In genomic region chr1:84692391-84692790, GRCh38 we compare ENCODE assay signal across 18 cellular contexts. TPM values are rescaled to one million over a fixed set of nuclear protein-coding genes. Genes with fewer than 3 reads are reported as not detected.
A peak's percentile ranks its signal among the peaks of the same experiment; 100 is the strongest.
DNase-seq lines count a peak whose midpoint lies in the region; ATAC-seq, FAIRE-seq and TF ChIP-seq lines count a peak whose summit lies in the region.
"Had no signal": no experiment of that assay in that cellular context is flagged by ENCODE, and none has a peak within 500 bp of the region (broad histone marks: within the 10 kb centered on the region; RNA-seq: fewer than 3 reads in every experiment).

No MANE protein-coding gene starts in this region.

- intact Hi-C loops in GM12878 (cut with micrococcal nuclease; ENCODE audit: unreplicated experiment) (no loop called here), spleen (cut with DNase I; ENCODE audit: low total_unique reads) (no loop called here), vagina (cut with DNase I) (no loop called here)

- no peak overlapping the region; the same call in 1 of the 2 replicates for H3K27ac ChIP-seq in GM12878 (ENCODE audit: control insufficient read depth, insufficient read depth)
- peak overlapping the region; percentile 16 to 80 (median 69) for H3K27ac ChIP-seq in spleen
- H3K27ac ChIP-seq in vagina, result no peak overlapping the region
- H3K27ac ChIP-seq: breast epithelium, foreskin keratinocyte, pancreas had no signal

- in situ Hi-C loops in GM12878 (cut with MboI), result no loop called here

- no peaks in the 10 kb centered on the region for H4K20me1 ChIP-seq in GM12878 (ENCODE audit: control insufficient read depth, insufficient read depth)

- H3K4me2 ChIP-seq in GM12878 (ENCODE audit: control insufficient read depth, insufficient read depth), result peak overlapping the region; percentile 65

- H3K4me3 ChIP-seq in NB4 (ENCODE audit: low read depth, low read length) (no peak overlapping the region), GM12878 (peak overlapping the region; percentile 39; the same call in 1 of the 2 replicates), spleen (peak overlapping the region in 1 of 8 donors; percentile 48), vagina (no peak overlapping the region)
- H3K4me3 ChIP-seq: breast epithelium, MG63, pancreas, SK-N-MC had no signal

- no peak for TF ChIP-seq CTCF in NB4 (IDR thresholded peaks at IDR 0.05; ENCODE audit: low read depth, low read length)
- no peak for TF ChIP-seq CTCF in GM12878 (IDR thresholded peaks at IDR 0.05 in 2 of 3, conservative IDR thresholded peaks at IDR 0.05 in 1 of 3; ENCODE audit: control insufficient read depth in 2 of 3, extremely low read depth in 1 of 3, insufficient read depth in 1 of 3, low read depth in 3 of 3, low read length in 3 of 3)
- no peak for TF ChIP-seq CTCF in spleen (IDR thresholded peaks at IDR 0.05 in 8 of 11, conservative IDR thresholded peaks at IDR 0.05 in 3 of 11)
- TF ChIP-seq CTCF in vagina (IDR thresholded peaks at IDR 0.05), result no peak

- POLR2A ChIA-PET in GM12878 (lab: Charles Lee), result interaction anchor here (1.0 to 3.1 kb wide), 7 partner anchors 11 to 186 kb away, joined by 3 to 32 read pairs (median 4); partner anchors contain the start of genes GNG5 and SPATA1

- peak overlapping the region; percentile 95 for H2AFZ ChIP-seq in GM12878 (ENCODE audit: control insufficient read depth, low read depth, low read length)

- H3K27me3 ChIP-seq in GM12878 (replicated peaks in 1 of 2; ENCODE audit: control insufficient read depth in 2 of 2, insufficient read depth in 2 of 2, low read length in 1 of 2) (no peaks in the 10 kb centered on the region), spleen (replicated peaks in 1 of 7) (no peaks in the 10 kb centered on the region), vagina (no peaks in the 10 kb centered on the region)
- H3K27me3 ChIP-seq: breast epithelium, foreskin keratinocyte, MG63 had no signal

- RAD21 ChIA-PET in GM12878 (lab: Charles Lee; ENCODE audit: unreplicated experiment), result interaction anchor here (0.8 to 1.6 kb wide), 6 partner anchors 9 to 187 kb away, joined by 3 to 6 read pairs (median 4); no protein-coding TSS in a partner anchor

- TF ChIP-seq RAD21 in GM12878 (IDR thresholded peaks at IDR 0.05; ENCODE audit: insufficient read depth, low read depth, low read length), result no peak

- 80% methylated on average over 6 of the region's 6 CpGs for WGBS in GM12878 (ENCODE audit: insufficient coverage, insufficient replicate concordance, low lambda C conversion rate, missing lambda C conversion rate)
- 82 to 90% (median 87%) methylated on average over 6 of the region's 6 CpGs for WGBS in spleen, 5 donors

- no peaks in the 10 kb centered on the region for H3K9me3 Mint-ChIP-seq in activated T-cell treated with anti-CD3 and anti-CD28 coated beads, Interleukin-2, amount 50 U/mL, for 24 hours
- H3K9me3 Mint-ChIP-seq: endodermal cell had no signal

- ATAC-seq in GM12878, result no peak
- ATAC-seq: foreskin keratinocyte, pancreas, WTC11 had no signal

- CTCF ChIA-PET in GM12878 (lab: Yijun Ruan, JAX), result interaction anchor here (0.8 to 2.1 kb wide), 7 partner anchors 10 to 62 kb away, joined by 3 to 6 read pairs (median 3); no protein-coding TSS in a partner anchor

- H3K27ac Mint-ChIP-seq in activated T-cell treated with anti-CD3 and anti-CD28 coated beads, Interleukin-2, amount 50 U/mL, for 24 hours, result peak overlapping the region; percentile 82
- H3K27ac Mint-ChIP-seq: endodermal cell, HFFc6, WTC11 had no signal

- SMC1A ChIA-PET in GM12878 (lab: Charles Lee; ENCODE audit: uncharacterized antibody, unreplicated experiment), result interaction anchor here (0.7 to 2.1 kb wide), 9 partner anchors 10 to 48 kb away, joined by 3 to 21 read pairs (median 5); no protein-coding TSS in a partner anchor

- H3K4me1 Mint-ChIP-seq in activated T-cell treated with anti-CD3 and anti-CD28 coated beads, Interleukin-2, amount 50 U/mL, for 24 hours (ENCODE audit: low read depth), result peaks cover 55% of the 10 kb centered on the region

- TF ChIP-seq POLR2A in NB4 (IDR thresholded peaks at IDR 0.05; ENCODE audit: extremely low read depth, insufficient read length), result no peak
- no peak for TF ChIP-seq POLR2A in GM12878 (IDR thresholded peaks at IDR 0.05; ENCODE audit: low read depth, low read length)
- TF ChIP-seq POLR2A in spleen (IDR thresholded peaks at IDR 0.05), result no peak
- no peak for TF ChIP-seq POLR2A in vagina (IDR thresholded peaks at IDR 0.05)

- peaks cover 10% of the 10 kb centered on the region for H3K79me2 ChIP-seq in GM12878 (ENCODE audit: control insufficient read depth, insufficient read depth, low read length)

- no peak for DNase-seq in activated T-cell treated with anti-CD3 and anti-CD28 coated beads, Interleukin-2, amount 50 U/mL, for 24 hours
- DNase-seq in activated T-cell treated with anti-CD3 and anti-CD28 coated beads for 4 hours, result no peak
- DNase-seq in NB4 (ENCODE audit: low read depth), result peak; percentile 9
- no peak for DNase-seq in GM12878 (ENCODE audit: low read depth, low spot score)
- DNase-seq in spleen, result no peak
- no peak for DNase-seq in occipital lobe (lab: John Stamatoyannopoulos, UW)
- no peak for DNase-seq in vagina (ENCODE audit: extremely low spot score in 2 of 2)
- DNase-seq in HuH-7.5 (ENCODE audit: low spot score), result no peak
- DNase-seq: DMS153, endodermal cell, foreskin keratinocyte, HFFc6, mesendoderm, MG63, pancreas had no signal

- H3K9me3 ChIP-seq in GM12878 (replicated peaks; ENCODE audit: control insufficient read depth, insufficient read depth, low read length) (no peaks in the 10 kb centered on the region), spleen (no peaks in the 10 kb centered on the region), vagina (no peaks in the 10 kb centered on the region)
- H3K9me3 ChIP-seq: breast epithelium, pancreas had no signal

- peaks cover 10% of the 10 kb centered on the region; the same call in 1 of the 2 replicates for H3K4me1 ChIP-seq in GM12878 (ENCODE audit: control insufficient read depth, insufficient read depth, low read length)
- peaks cover 11 to 57% (median 34%) of the 10 kb centered on the region in 6 donors for H3K4me1 ChIP-seq in spleen
- peaks cover 22% of the 10 kb centered on the region for H3K4me1 ChIP-seq in vagina
- H3K4me1 ChIP-seq: breast epithelium had no signal

- no peak overlapping the region; the same call in 1 of the 2 replicates for H3K9ac ChIP-seq in GM12878 (ENCODE audit: control insufficient read depth, insufficient read depth, low read length)

- H3K4me3 Mint-ChIP-seq in activated T-cell treated with anti-CD3 and anti-CD28 coated beads, Interleukin-2, amount 50 U/mL, for 24 hours, result peak overlapping the region; percentile 64
- H3K4me3 Mint-ChIP-seq: endodermal cell, HFFc6, WTC11 had no signal

- BruUV-seq in GM12878 (replicated peaks; lab: Mats Ljungman, UMichigan), result no TSS peak

- FAIRE-seq in GM12878 (lab: Jason Lieb, UNC), result no peak

- H3K27me3 Mint-ChIP-seq in activated T-cell treated with anti-CD3 and anti-CD28 coated beads, Interleukin-2, amount 50 U/mL, for 24 hours, result peaks cover 3% of the 10 kb centered on the region

- peaks cover 5% of the 10 kb centered on the region for H3K36me3 Mint-ChIP-seq in activated T-cell treated with anti-CD3 and anti-CD28 coated beads, Interleukin-2, amount 50 U/mL, for 24 hours (ENCODE audit: low read depth)

- no peak for TF ChIP-seq EP300 in GM12878 (IDR thresholded peaks at IDR 0.05; ENCODE audit: borderline replicate concordance in 1 of 2, control insufficient read depth in 1 of 2, low read depth in 2 of 2, low read length in 2 of 2)

- H3K36me3 ChIP-seq in GM12878 (ENCODE audit: control insufficient read depth in 2 of 2, insufficient read depth in 2 of 2, low read length in 1 of 2), result no peaks in the 10 kb centered on the region
- H3K36me3 ChIP-seq in spleen, result no peaks in the 10 kb centered on the region
- H3K36me3 ChIP-seq in vagina, result no peaks in the 10 kb centered on the region
- H3K36me3 ChIP-seq: breast epithelium, MG63, pancreas had no signal

TF ChIP-seq in GM12878, 131 proteins besides CTCF, POLR2A, EP300 and RAD21 (continues in another document):
- TF ChIP-seq FOXK2 (IDR thresholded peaks at IDR 0.05), result no peak

RNA-seq across cellular contexts. Expression of gene SSX2IP, which starts 2.1 kb away (rescaled TPM):
- 13.3 and 15.2 TPM in 2 replicates for total RNA-seq in GM12878 (2013; cell fraction: nucleolus; rRNA removed)
- total RNA-seq in GM12878 (2014; rRNA removed) (7.6 and 8.5 TPM in 2 replicates), GM12878 (2014; rRNA removed; fragmentation: Illumina TruSeq; extraction: Trizol) (14.0 and 14.6 TPM in 2 replicates), GM12878 (2021) (11.8 and 13.8 TPM in 2 replicates), spleen (10 to 100 TPM in 3 of 7 donors, 1 to 10 TPM in 4; 8.0 to 14.2 (median 9.5) TPM), occipital lobe (125 TPM), vagina (8.3 TPM)
- 1.8 TPM for polyA plus RNA-seq in GM12878 (2011; ENCODE audit: low read depth)
- polyA plus RNA-seq in GM12878 (2011; rRNA removed) (8.4 and 13.6 TPM in 2 replicates), GM12878 (2014; fragmentation: Illumina TruSeq; extraction: Trizol) (12.3 and 14.5 TPM in 2 replicates), GM12878 (2014; fragmentation: Nextera tagmentation; extraction: Ambion mirVana) (1 to 10 TPM; 3.3 to 3.9 TPM), GM12878 (2014; rRNA removed) (5.9 and 7.9 TPM in 2 replicates), GM12878 (2016; fragmentation: Nextera tagmentation; extraction: Ambion mirVana) (10 to 100 TPM; 12.8 TPM), spleen (1 to 10 TPM; 2.8 to 4.1 (median 3.8) TPM)
- 1.7 and 2.4 TPM in 2 replicates for polyA plus RNA-seq in GM12878 (2011; cell fraction: cytosol; rRNA removed)
- polyA plus RNA-seq in GM12878 (2011; cell fraction: nucleus; rRNA removed), result 6.7 and 7.4 TPM in 2 replicates
- polyA plus RNA-seq in GM12878 (2012), result 3.6 and 3.7 TPM in 2 replicates
- 3.2 and 6.9 TPM in 2 replicates for polyA minus RNA-seq in GM12878 (2011; rRNA and poly(A)+ RNA removed)
- polyA minus RNA-seq in GM12878 (2011; cell fraction: cytosol; rRNA and poly(A)+ RNA removed), result 1.3 and 2.9 TPM in 2 replicates
- 6.2 and 10.2 TPM in 2 replicates for polyA minus RNA-seq in GM12878 (2011; cell fraction: nucleus; rRNA and poly(A)+ RNA removed)

Comparison
In these comparisons a context has a peak if more than half of its experiments do, and no peak if none do; other contexts are left out.
1. H3K27ac ChIP-seq: peak in spleen (8 of 8); none in GM12878 (single experiment) and vagina (single experiment).